1 cellular context compared by ENCODE assay signal in genomic region chr9:96020822-96021615, GRCh38.
TF ChIP-seq lines count a peak whose summit lies in the region.

No MANE protein-coding gene starts in this region.

TF ChIP-seq in IMR-90, 13 proteins besides CTCF, POLR2A, EP300 and RAD21 (continued from another document):
- TF ChIP-seq ELK1 (IDR thresholded peaks at IDR 0.05; ENCODE audit: borderline replicate concordance, low read depth, low read length) (no peak), CHD1 (IDR thresholded peaks at IDR 0.05; ENCODE audit: low read depth, low read length) (no peak), SMC3 (IDR thresholded peaks at IDR 0.05; ENCODE audit: low read depth, low read length) (no peak), RFX5 (IDR thresholded peaks at IDR 0.05; ENCODE audit: low read depth, low read length) (no peak), CEBPB (IDR thresholded peaks at IDR 0.05; ENCODE audit: low read depth, low read length) (no peak)
